8 cellular contexts compared by ENCODE assay signal in the genomic region with DNA sequence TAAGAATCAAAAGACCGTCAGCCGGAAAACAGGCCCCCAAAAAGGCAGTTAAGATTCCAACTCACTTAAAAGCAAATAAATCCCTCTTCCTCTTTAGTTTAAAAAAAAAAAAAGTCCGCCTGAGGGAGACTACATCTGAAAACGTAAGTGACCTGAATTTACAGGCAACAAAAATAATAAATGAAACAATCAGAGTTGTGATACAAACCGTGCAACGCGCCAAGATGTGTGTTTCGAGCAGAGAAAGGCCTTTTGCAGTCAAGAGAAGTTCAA. TPM values are rescaled to one million over a fixed set of nuclear protein-coding genes. Genes with fewer than 3 reads are reported as not detected.
DNase-seq lines count a peak whose midpoint lies in the region; ATAC-seq and TF ChIP-seq lines count a peak whose summit lies in the region.

No MANE protein-coding gene starts in this region.

- TF ChIP-seq CTCF in GM12864 (IDR thresholded peaks at IDR 0.05; ENCODE audit: low read depth, low read length, missing control alignments) (no peak), fibroblast of pulmonary artery (IDR thresholded peaks at IDR 0.05; ENCODE audit: low read length, missing control alignments) (no peak), sigmoid colon (IDR thresholded peaks at IDR 0.05) (no peak)

- no peaks in the 10 kb centered on the region for H3K27me3 ChIP-seq in SJSA1 (replicated peaks)
- H3K27me3 ChIP-seq in sigmoid colon: no peaks in the 10 kb centered on the region

- H3K4me1 ChIP-seq in SJSA1 (replicated peaks): peaks cover 35% of the 10 kb centered on the region
- peaks cover 0 to 57% (median 47%) of the 10 kb centered on the region in 4 donors for H3K4me1 ChIP-seq in sigmoid colon

- 0% methylated on average over 8 of the region's 8 CpGs for WGBS in sigmoid colon, 2 donors

- no peak for ATAC-seq in GM18511 (IDR thresholded peaks at IDR 0.05; ENCODE audit: unreplicated experiment)

- peak overlapping the region; percentile 97 for H3K27ac ChIP-seq in SJSA1
- peak overlapping the region; percentile 100 for H3K27ac ChIP-seq in sigmoid colon

- DNase-seq in GM12864 (ENCODE audit: low read depth): no peak
- no peak for DNase-seq in SJSA1 (ENCODE audit: low read depth in 1 of 2, low spot score in 2 of 2)
- no peak for DNase-seq in fibroblast of pulmonary artery (ENCODE audit: low read depth)
- no peak for DNase-seq in sigmoid colon
- DNase-seq in DMS 273 (lab: John Stamatoyannopoulos, UW; ENCODE audit: unreplicated experiment): no peak
- no peak for DNase-seq in ecto neural progenitor cell (ENCODE audit: low spot score)
- DNase-seq in putamen (ENCODE audit: low spot score): no peak

- H3K4me3 ChIP-seq in GM12864 (ENCODE audit: low read depth, low read length) (peak overlapping the region; percentile 93), SJSA1 (peak overlapping the region; percentile 91), fibroblast of pulmonary artery (replicated peaks; ENCODE audit: low read depth, low read length) (peak overlapping the region; percentile 65), sigmoid colon (peak overlapping the region; percentile 93 to 100 (median 98))

- intact Hi-C loops in sigmoid colon (cut with DNase I): loop anchor here (5.0 to 10.0 kb wide), 2 partner anchors 73 to 75 kb away; no protein-coding TSS in a partner anchor

- H3K9me3 ChIP-seq in SJSA1 (replicated peaks) (no peaks in the 10 kb centered on the region), sigmoid colon (no peaks in the 10 kb centered on the region)

- peaks cover 19% of the 10 kb centered on the region for H3K36me3 ChIP-seq in SJSA1
- H3K36me3 ChIP-seq in sigmoid colon: peaks cover 0 to 3% (median 0%) of the 10 kb centered on the region in 4 donors

- TF ChIP-seq POLR2A in sigmoid colon (IDR thresholded peaks at IDR 0.05): no peak

- no peak for TF ChIP-seq EP300 in sigmoid colon (IDR thresholded peaks at IDR 0.05)

RNA-seq across cellular contexts. Expression of gene KANSL1, which starts 1.1 kb away (rescaled TPM):
- total RNA-seq in SJSA1 (2014; rRNA removed; shearing (Covaris generic)): 19.7 and 37.9 TPM in 2 replicates
- 100 to 1,000 TPM in 1 of 4 donors, 10 to 100 TPM in 3; 70.7 to 130 (median 79.7) TPM for total RNA-seq in sigmoid colon
- 10 to 100 TPM in 2 of 3 donors, 1 to 10 TPM in 1; 9.7 to 25.0 (median 13.8) TPM for polyA plus RNA-seq in sigmoid colon
